ENCODE assay signal across 9 cellular contexts in the genomic region with DNA sequence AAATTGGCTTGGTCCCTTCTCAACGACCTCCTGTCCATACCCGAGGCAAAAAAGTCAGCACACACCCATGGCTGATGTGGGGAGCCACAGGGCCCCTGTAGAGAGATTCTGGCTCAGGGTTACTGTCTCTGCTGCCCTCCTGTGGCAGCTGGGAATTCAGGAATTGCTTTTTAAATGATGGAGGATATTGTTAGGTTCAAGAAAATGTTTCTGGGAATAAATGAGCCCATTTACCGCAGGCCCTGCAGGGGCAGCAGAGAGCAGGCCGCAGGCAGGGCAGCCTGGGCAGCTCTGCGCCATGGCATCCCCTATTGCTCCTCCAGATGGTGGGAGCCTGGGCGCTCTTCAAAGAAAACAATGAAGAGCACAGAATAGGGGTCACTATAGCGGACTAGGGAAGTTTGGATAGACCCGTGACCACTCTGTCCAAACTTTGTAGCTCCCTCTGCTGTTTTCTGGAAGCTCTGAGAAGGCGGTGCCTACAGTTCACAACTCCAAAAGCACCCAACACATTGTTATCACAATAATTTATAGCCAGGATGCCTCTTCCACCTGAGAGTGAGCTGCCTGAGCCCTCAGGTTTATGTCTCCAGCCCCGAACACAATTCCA.
DNase-seq lines count a peak whose midpoint lies in the region; ATAC-seq, FAIRE-seq and TF ChIP-seq lines count a peak whose summit lies in the region.
"Had no signal": no experiment of that assay in that cellular context is flagged by ENCODE, and none has a peak within 500 bp of the region (broad histone marks: within the 10 kb centered on the region; RNA-seq: fewer than 3 reads in every experiment).

No MANE protein-coding gene starts in this region.

- H3K9ac ChIP-seq in fibroblast of lung (ENCODE audit: insufficient read depth, low read length), result no peak overlapping the region

- H3K4me2 ChIP-seq in fibroblast of lung (ENCODE audit: extremely low read depth, insufficient read depth, low read length), result no peak overlapping the region

- H4K20me1 ChIP-seq in fibroblast of lung (ENCODE audit: control insufficient read depth, extremely low read depth, insufficient read depth, low read length), result no peaks in the 10 kb centered on the region

- no peak overlapping the region for H3K4me3 ChIP-seq in Panc1 (ENCODE audit: low read depth in 2 of 2, low read length in 2 of 2)
- no peak overlapping the region for H3K4me3 ChIP-seq in fibroblast of lung (replicated peaks in 1 of 4; ENCODE audit: control extremely low read depth in 1 of 4, insufficient read depth in 1 of 4, low read depth in 3 of 4, low read length in 4 of 4)
- no peak overlapping the region for H3K4me3 ChIP-seq in ovary
- no peak overlapping the region for H3K4me3 ChIP-seq in aorta (ENCODE audit: low read length in 2 of 2)

- CTCF ChIA-PET in Panc1 (lab: Charles Lee), result no interaction called here

- no peak for TF ChIP-seq EP300 in ovary (IDR thresholded peaks at IDR 0.05)

- 82 to 92% (median 91%) methylated on average over 10 of the region's 10 CpGs for WGBS in ovary, 3 donors
- 88 to 91% methylated on average over 10 of the region's 10 CpGs for WGBS in aorta, 2 donors

- intact Hi-C loops in Panc1 (cut with micrococcal nuclease; ENCODE audit: unreplicated experiment), result no loop called here
- intact Hi-C loops in ovary (cut with DNase I), result no loop called here
- intact Hi-C loops in aorta (cut with DNase I), result no loop called here

- in situ Hi-C loops in Panc1 (cut with HindIII; ENCODE audit: low pct_unique_long_range_greater_than_20kb, low sequenced_read_pairs), result no loop called here

- ATAC-seq in Panc1, result no peak
- no peak for ATAC-seq in HG03457 (IDR thresholded peaks at IDR 0.05; ENCODE audit: unreplicated experiment)
- ATAC-seq in HG03039 (IDR thresholded peaks at IDR 0.05; ENCODE audit: unreplicated experiment), result no peak
- ATAC-seq in aorta (ENCODE audit: low FRiP score), result no peak

- no TSS peak for BruUV-seq in Panc1 (replicated peaks; lab: Mats Ljungman, UMichigan)

- H2AFZ ChIP-seq in fibroblast of lung (ENCODE audit: low read length), result no peak overlapping the region

- H3K27ac ChIP-seq in Panc1 (ENCODE audit: low read length), result no peak overlapping the region
- H3K27ac ChIP-seq in fibroblast of lung (ENCODE audit: insufficient read depth, low read length), result no peak overlapping the region
- no peak overlapping the region for H3K27ac ChIP-seq in ovary
- H3K27ac ChIP-seq in aorta (ENCODE audit: low read depth in 1 of 2, low read length in 2 of 2), result no peak overlapping the region

- TF ChIP-seq CTCF in Panc1 (IDR thresholded peaks at IDR 0.05) (peak; percentile 64), fibroblast of lung (conservative IDR thresholded peaks at IDR 0.05 in 1 of 2, IDR thresholded peaks at IDR 0.05 in 1 of 2; ENCODE audit: low read depth in 1 of 2, low read length in 2 of 2) (peak; percentile 38 to 41), ovary (IDR thresholded peaks at IDR 0.05) (no peak)

- DNase-seq in CD1c-positive myeloid dendritic cell (ENCODE audit: extremely low spot score), result peak; percentile 4
- DNase-seq in H54 (ENCODE audit: insufficient read length, low spot score), result peak; percentile 31
- no peak for DNase-seq in Panc1 (ENCODE audit: low read depth, low spot score)
- DNase-seq in fibroblast of lung (ENCODE audit: low read depth in 2 of 2), result peak; percentile 13 to 43
- no peak for DNase-seq in ovary
- DNase-seq in aorta, result no peak

- no peaks in the 10 kb centered on the region for H3K4me1 ChIP-seq in Panc1 (ENCODE audit: control insufficient read depth, insufficient read depth, low read length)
- peaks cover 7% of the 10 kb centered on the region for H3K4me1 ChIP-seq in fibroblast of lung (ENCODE audit: control insufficient read depth, extremely low read depth, insufficient read depth, low read length)
- no peaks in the 10 kb centered on the region for H3K4me1 ChIP-seq in ovary (ENCODE audit: insufficient read depth)
- no peaks in the 10 kb centered on the region for H3K4me1 ChIP-seq in aorta (ENCODE audit: control insufficient read depth in 1 of 2, insufficient read depth in 2 of 2, low read length in 2 of 2)

- H3K27me3 ChIP-seq in Panc1 (ENCODE audit: control insufficient read depth, insufficient read depth, low read length) (no peaks in the 10 kb centered on the region), fibroblast of lung (ENCODE audit: control insufficient read depth, insufficient read depth, low read length) (no peaks in the 10 kb centered on the region), ovary (no peaks in the 10 kb centered on the region), aorta (ENCODE audit: control insufficient read depth in 1 of 2, insufficient read depth in 2 of 2, low read length in 1 of 2) (no peaks in the 10 kb centered on the region)

- no peak for TF ChIP-seq POLR2A in H54 (IDR thresholded peaks at IDR 0.05; ENCODE audit: low read depth, low read length)
- TF ChIP-seq POLR2A in ovary (IDR thresholded peaks at IDR 0.05), result no peak

- H3K9me3 ChIP-seq in Panc1 (ENCODE audit: control insufficient read depth, insufficient read depth, low read depth, low read length) (no peaks in the 10 kb centered on the region), fibroblast of lung (ENCODE audit: control insufficient read depth, insufficient read depth, low read depth, low read length) (no peaks in the 10 kb centered on the region), ovary (no peaks in the 10 kb centered on the region), aorta (ENCODE audit: control insufficient read depth, low read length) (peaks cover 4% of the 10 kb centered on the region)

- H3K36me3 ChIP-seq in Panc1 (ENCODE audit: control insufficient read depth, insufficient read depth, low read length) (no peaks in the 10 kb centered on the region), fibroblast of lung (ENCODE audit: control insufficient read depth, insufficient read depth, low read length) (no peaks in the 10 kb centered on the region), ovary (no peaks in the 10 kb centered on the region), aorta (ENCODE audit: control insufficient read depth in 1 of 2, insufficient read depth in 2 of 2, low read length in 1 of 2) (no peaks in the 10 kb centered on the region)

- no peaks in the 10 kb centered on the region for H3K79me2 ChIP-seq in fibroblast of lung (ENCODE audit: control insufficient read depth, insufficient read depth, low read length)

- POLR2A ChIA-PET in Panc1 (lab: Charles Lee), result no interaction called here

- no peak for FAIRE-seq in H54 (lab: Jason Lieb, UNC)
- FAIRE-seq: islet of Langerhans had no signal

Comparison
In these comparisons a context has a peak if more than half of its experiments do, and no peak if none do; other contexts are left out.
1. DNase-seq: peak in CD1c-positive myeloid dendritic cell (single experiment), H54 (single experiment) and fibroblast of lung (2 of 2); none in Panc1 (single experiment), ovary (0 of 5) and aorta (0 of 2).
2. CTCF ChIP-seq: peak in Panc1 (single experiment) and fibroblast of lung (2 of 2); none in ovary (0 of 3).